In genomic region chr6:56866917-56867522, GRCh38 we compare ENCODE assay signal across 17 cellular contexts.
A peak's percentile ranks its signal among the peaks of the same experiment; 100 is the strongest.
DNase-seq lines count a peak whose midpoint lies in the region; ATAC-seq and TF ChIP-seq lines count a peak whose summit lies in the region.
"Had no signal": no experiment of that assay in that cellular context is flagged by ENCODE, and none has a peak within 500 bp of the region (broad histone marks: within the 10 kb centered on the region; RNA-seq: fewer than 3 reads in every experiment).

No MANE protein-coding gene starts in this region.

- TF ChIP-seq CTCF in cardiac fibroblast (IDR thresholded peaks at IDR 0.05; ENCODE audit: low read depth, low read length) (no peak), GM10248 (IDR thresholded peaks at IDR 0.05; ENCODE audit: control extremely low read depth, extremely low read depth, low read depth, missing control alignments) (no peak)

- POLR2A ChIA-PET in GM10248 (lab: Yijun Ruan, JAX), result no interaction called here

- CTCF ChIA-PET in GM10248 (lab: Yijun Ruan, JAX), result interaction anchor here (0.7 to 10.8 kb wide), 5 partner anchors 15 to 272 kb away, joined by 3 to 109 read pairs (median 3); no protein-coding TSS in a partner anchor

- DNase-seq in Daoy (ENCODE audit: low read depth) (peak; percentile 26), NCI-H226 (peak; percentile 60), cardiac fibroblast (ENCODE audit: low read depth in 2 of 2) (peak; percentile 45 to 79), lung microvascular endothelial cell (ENCODE audit: low read depth in 2 of 2) (peak; percentile 30 to 80), GM10248 (ENCODE audit: extremely low spot score) (no peak)
- no peak for DNase-seq in activated CD4-positive, alpha-beta T cell treated with anti-CD3 and anti-CD28 coated beads for 4 hours
- DNase-seq: activated gamma-delta T cell treated with Interleukin-2 at 50 U/mL for 16 hours; dorsolateral prefrontal cortex; natural killer cell; NCI-H1417 treated with DMSO at 0.1 percent for 48 hours; NCI-H345; psoas muscle; stimulated activated CD4-positive, alpha-beta T cell treated with anti-CD3 and anti-CD28 coated beads, Interleukin-15, amount 100 ng/mL, for 24 hours; stomach had no signal

- H3K4me3 ChIP-seq in cardiac fibroblast (replicated peaks in 1 of 2; ENCODE audit: low read depth in 2 of 2, low read length in 2 of 2), result no peak overlapping the region
- H3K4me3 ChIP-seq: psoas muscle, SK-N-MC, stomach had no signal

- ATAC-seq in HG03175 (IDR thresholded peaks at IDR 0.05; ENCODE audit: unreplicated experiment) (no peak), HG03097 (IDR thresholded peaks at IDR 0.05; ENCODE audit: low FRiP score, unreplicated experiment) (no peak)
- ATAC-seq: natural killer cell, psoas muscle had no signal

Comparison
In these comparisons a context has a peak if more than half of its experiments do, and no peak if none do; other contexts are left out.
1. DNase-seq: peak in Daoy (single experiment), NCI-H226 (single experiment), cardiac fibroblast (2 of 2) and lung microvascular endothelial cell (2 of 2); none in activated CD4-positive, alpha-beta T cell treated with anti-CD3 and anti-CD28 coated beads for 4 hours (0 of 2) and GM10248 (single experiment).